ENCODE assay signal across 15 cellular contexts in genomic region chr5:28896949-28897348, GRCh38.
DNase-seq lines count a peak whose midpoint lies in the region; ATAC-seq and TF ChIP-seq lines count a peak whose summit lies in the region.
"Had no signal": no experiment of that assay in that cellular context is flagged by ENCODE, and none has a peak within 500 bp of the region (broad histone marks: within the 10 kb centered on the region; RNA-seq: fewer than 3 reads in every experiment).

No MANE protein-coding gene starts in this region.

- no peak overlapping the region for H3K9ac ChIP-seq in neural progenitor cell

- no peak overlapping the region for H3K4me3 ChIP-seq in neural progenitor cell
- no peak overlapping the region for H3K4me3 ChIP-seq in MG63

- no peak overlapping the region for H3K27ac ChIP-seq in neural progenitor cell

- H3K9me3 ChIP-seq in neural progenitor cell (ENCODE audit: low read depth) (no peaks in the 10 kb centered on the region), MG63 (peaks cover 9% of the 10 kb centered on the region)

- H3K27me3 Mint-ChIP-seq in neural progenitor cell (ENCODE audit: insufficient read depth, low read depth) = no peaks in the 10 kb centered on the region
- H3K27me3 Mint-ChIP-seq: stimulated activated naive CD8-positive, alpha-beta T cell treated with anti-CD3 and anti-CD28 coated beads, Interleukin-15, Interleukin-2, amounts not matched to agents 100 ng/mL and 50 ng/mL, for 24 hours had no signal

- H3K36me3 ChIP-seq in neural progenitor cell = no peaks in the 10 kb centered on the region
- no peaks in the 10 kb centered on the region for H3K36me3 ChIP-seq in MG63

- H3K4me2 ChIP-seq in neural progenitor cell = no peak overlapping the region

- no peaks in the 10 kb centered on the region for H3K4me1 ChIP-seq in neural progenitor cell

- intact Hi-C loops in head of caudate nucleus (cut with DNase I) = no loop called here

- no peaks in the 10 kb centered on the region for H3K4me1 Mint-ChIP-seq in neural progenitor cell

- TF ChIP-seq CTCF in neural progenitor cell (IDR thresholded peaks at IDR 0.05) = peak; percentile 40

- H3K4me3 Mint-ChIP-seq in neural progenitor cell = no peak overlapping the region
- H3K4me3 Mint-ChIP-seq: stimulated activated naive CD8-positive, alpha-beta T cell treated with anti-CD3 and anti-CD28 coated beads, Interleukin-15, Interleukin-2, amounts not matched to agents 100 ng/mL and 50 ng/mL, for 24 hours had no signal

- DNase-seq in NCI-H2029 treated with DMSO at 0.1 percent for 48 hours (lab: John Stamatoyannopoulos, UW) (peak; percentile 10), NCI-H2029 (lab: John Stamatoyannopoulos, UW) (no peak), NCI-H1105 treated with DMSO at 0.1 percent for 48 hours (lab: John Stamatoyannopoulos, UW) (peak; percentile 55), amniotic epithelial cell (ENCODE audit: low read depth) (peak; percentile 9), neural progenitor cell (ENCODE audit: low spot score) (no peak), MG63 (no peak), head of caudate nucleus (no peak)
- DNase-seq: activated CD4-positive, alpha-beta T cell treated with anti-CD3 and anti-CD28 coated beads for 48 hours; activated gamma-delta T cell; foreskin fibroblast; GF-D8; left cardiac atrium; stimulated activated CD4-positive, alpha-beta T cell treated with anti-CD3 and anti-CD28 coated beads, Interleukin-4, amount 100 ng/mL, for 1 hour had no signal

- no peaks in the 10 kb centered on the region for H4K20me1 ChIP-seq in neural progenitor cell (ENCODE audit: low read depth)

- no peaks in the 10 kb centered on the region for H3K9me3 Mint-ChIP-seq in neural progenitor cell
- H3K9me3 Mint-ChIP-seq: stimulated activated naive CD8-positive, alpha-beta T cell treated with anti-CD3 and anti-CD28 coated beads, Interleukin-15, Interleukin-2, amounts not matched to agents 100 ng/mL and 50 ng/mL, for 24 hours had no signal

- H3K27ac Mint-ChIP-seq in neural progenitor cell = no peak overlapping the region
- H3K27ac Mint-ChIP-seq: stimulated activated naive CD8-positive, alpha-beta T cell treated with anti-CD3 and anti-CD28 coated beads, Interleukin-15, Interleukin-2, amounts not matched to agents 100 ng/mL and 50 ng/mL, for 24 hours had no signal

- no peaks in the 10 kb centered on the region for H3F3A ChIP-seq in neural progenitor cell (ENCODE audit: low read depth)

- H2AFZ ChIP-seq in neural progenitor cell (replicated peaks) = no peak overlapping the region

- ATAC-seq in HG03439 (IDR thresholded peaks at IDR 0.05; ENCODE audit: unreplicated experiment) = no peak
- ATAC-seq: left cardiac atrium had no signal

- H3K27me3 ChIP-seq in neural progenitor cell (no peaks in the 10 kb centered on the region), MG63 (no peaks in the 10 kb centered on the region)

- H3K36me3 Mint-ChIP-seq in neural progenitor cell = no peaks in the 10 kb centered on the region

- H3K79me2 ChIP-seq in neural progenitor cell (ENCODE audit: low read depth) = no peaks in the 10 kb centered on the region

Comparison
In these comparisons a context has a peak if more than half of its experiments do, and no peak if none do; other contexts are left out.
1. DNase-seq: peak in NCI-H2029 treated with DMSO at 0.1 percent for 48 hours (single experiment), NCI-H1105 treated with DMSO at 0.1 percent for 48 hours (single experiment) and amniotic epithelial cell (single experiment); none in NCI-H2029 (single experiment), neural progenitor cell (single experiment), MG63 (single experiment) and head of caudate nucleus (0 of 42).